ENCODE assay signal across 1 cellular context in the genomic region with DNA sequence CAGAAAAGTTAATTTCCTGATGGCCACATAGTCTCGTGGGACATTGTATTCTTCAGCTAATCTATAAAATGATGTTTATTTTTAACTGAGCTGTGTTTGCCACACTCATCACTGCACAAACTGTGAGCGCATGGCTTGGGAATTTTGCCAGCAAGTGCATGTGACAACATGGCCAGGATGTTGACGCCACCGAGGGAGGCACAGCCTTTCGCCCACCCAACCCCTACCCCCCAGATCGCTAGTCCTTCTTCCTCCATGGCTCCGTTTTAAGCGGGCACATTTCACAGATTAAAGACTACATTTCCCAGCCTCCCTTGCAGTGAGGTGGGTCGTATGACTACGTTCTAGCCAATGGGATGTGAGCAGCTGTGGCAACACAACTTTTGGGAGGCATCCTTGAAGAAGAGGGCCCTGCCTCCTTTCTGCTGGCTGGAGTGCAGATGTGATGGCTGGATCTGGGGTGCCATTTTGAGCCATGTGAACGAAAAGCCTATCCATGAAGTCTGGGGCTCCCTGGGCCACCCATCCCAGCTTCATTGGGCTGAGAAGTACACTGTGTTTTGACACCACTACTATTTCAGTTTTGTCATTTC.
TF ChIP-seq lines count a peak whose summit lies in the region.

No MANE protein-coding gene starts in this region.

TF ChIP-seq in SK-N-SH treated with all-trans-retinoic acid at 6 μM for 48 hours, 23 proteins besides CTCF, POLR2A, EP300 and RAD21 (continued from another document):
- TF ChIP-seq, protein P1, sequence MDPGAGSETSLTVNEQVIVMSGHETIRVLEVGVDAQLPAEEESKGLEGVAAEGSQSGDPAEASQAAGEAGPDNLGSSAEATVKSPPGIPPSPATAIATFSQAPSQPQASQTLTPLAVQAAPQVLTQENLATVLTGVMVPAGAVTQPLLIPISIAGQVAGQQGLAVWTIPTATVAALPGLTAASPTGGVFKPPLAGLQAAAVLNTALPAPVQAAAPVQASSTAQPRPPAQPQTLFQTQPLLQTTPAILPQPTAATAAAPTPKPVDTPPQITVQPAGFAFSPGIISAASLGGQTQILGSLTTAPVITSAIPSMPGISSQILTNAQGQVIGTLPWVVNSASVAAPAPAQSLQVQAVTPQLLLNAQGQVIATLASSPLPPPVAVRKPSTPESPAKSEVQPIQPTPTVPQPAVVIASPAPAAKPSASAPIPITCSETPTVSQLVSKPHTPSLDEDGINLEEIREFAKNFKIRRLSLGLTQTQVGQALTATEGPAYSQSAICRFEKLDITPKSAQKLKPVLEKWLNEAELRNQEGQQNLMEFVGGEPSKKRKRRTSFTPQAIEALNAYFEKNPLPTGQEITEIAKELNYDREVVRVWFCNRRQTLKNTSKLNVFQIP (CRISPR knock-in tag; IDR thresholded peaks at IDR 0.05; ENCODE audit: borderline replicate concordance, low read depth): no peak
- TF ChIP-seq SNAI2 (CRISPR knock-in tag; IDR thresholded peaks at IDR 0.05): no peak
- no peak for TF ChIP-seq RARB (CRISPR knock-in tag; IDR thresholded peaks at IDR 0.05)
- TF ChIP-seq TCF4 (CRISPR knock-in tag; IDR thresholded peaks at IDR 0.05; ENCODE audit: borderline replicate concordance): no peak
- TF ChIP-seq ARNTL (CRISPR knock-in tag; IDR thresholded peaks at IDR 0.05; ENCODE audit: borderline replicate concordance, low read depth): no peak
- no peak for TF ChIP-seq BACH2 (CRISPR knock-in tag; IDR thresholded peaks at IDR 0.05; ENCODE audit: borderline replicate concordance)
- no peak for TF ChIP-seq CSDC2 (CRISPR knock-in tag; IDR thresholded peaks at IDR 0.05)
- TF ChIP-seq ZNF8 (CRISPR knock-in tag; IDR thresholded peaks at IDR 0.05): no peak
- no peak for TF ChIP-seq OSR1 (CRISPR knock-in tag; IDR thresholded peaks at IDR 0.05)
- TF ChIP-seq, protein P2, sequence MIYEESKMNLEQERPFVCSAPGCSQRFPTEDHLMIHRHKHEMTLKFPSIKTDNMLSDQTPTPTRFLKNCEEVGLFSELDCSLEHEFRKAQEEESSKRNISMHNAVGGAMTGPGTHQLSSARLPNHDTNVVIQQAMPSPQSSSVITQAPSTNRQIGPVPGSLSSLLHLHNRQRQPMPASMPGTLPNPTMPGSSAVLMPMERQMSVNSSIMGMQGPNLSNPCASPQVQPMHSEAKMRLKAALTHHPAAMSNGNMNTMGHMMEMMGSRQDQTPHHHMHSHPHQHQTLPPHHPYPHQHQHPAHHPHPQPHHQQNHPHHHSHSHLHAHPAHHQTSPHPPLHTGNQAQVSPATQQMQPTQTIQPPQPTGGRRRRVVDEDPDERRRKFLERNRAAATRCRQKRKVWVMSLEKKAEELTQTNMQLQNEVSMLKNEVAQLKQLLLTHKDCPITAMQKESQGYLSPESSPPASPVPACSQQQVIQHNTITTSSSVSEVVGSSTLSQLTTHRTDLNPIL (CRISPR knock-in tag; IDR thresholded peaks at IDR 0.05; ENCODE audit: low read depth): no peak
- no peak for TF ChIP-seq ZNF70 (CRISPR knock-in tag; IDR thresholded peaks at IDR 0.05)
- TF ChIP-seq, protein P3, sequence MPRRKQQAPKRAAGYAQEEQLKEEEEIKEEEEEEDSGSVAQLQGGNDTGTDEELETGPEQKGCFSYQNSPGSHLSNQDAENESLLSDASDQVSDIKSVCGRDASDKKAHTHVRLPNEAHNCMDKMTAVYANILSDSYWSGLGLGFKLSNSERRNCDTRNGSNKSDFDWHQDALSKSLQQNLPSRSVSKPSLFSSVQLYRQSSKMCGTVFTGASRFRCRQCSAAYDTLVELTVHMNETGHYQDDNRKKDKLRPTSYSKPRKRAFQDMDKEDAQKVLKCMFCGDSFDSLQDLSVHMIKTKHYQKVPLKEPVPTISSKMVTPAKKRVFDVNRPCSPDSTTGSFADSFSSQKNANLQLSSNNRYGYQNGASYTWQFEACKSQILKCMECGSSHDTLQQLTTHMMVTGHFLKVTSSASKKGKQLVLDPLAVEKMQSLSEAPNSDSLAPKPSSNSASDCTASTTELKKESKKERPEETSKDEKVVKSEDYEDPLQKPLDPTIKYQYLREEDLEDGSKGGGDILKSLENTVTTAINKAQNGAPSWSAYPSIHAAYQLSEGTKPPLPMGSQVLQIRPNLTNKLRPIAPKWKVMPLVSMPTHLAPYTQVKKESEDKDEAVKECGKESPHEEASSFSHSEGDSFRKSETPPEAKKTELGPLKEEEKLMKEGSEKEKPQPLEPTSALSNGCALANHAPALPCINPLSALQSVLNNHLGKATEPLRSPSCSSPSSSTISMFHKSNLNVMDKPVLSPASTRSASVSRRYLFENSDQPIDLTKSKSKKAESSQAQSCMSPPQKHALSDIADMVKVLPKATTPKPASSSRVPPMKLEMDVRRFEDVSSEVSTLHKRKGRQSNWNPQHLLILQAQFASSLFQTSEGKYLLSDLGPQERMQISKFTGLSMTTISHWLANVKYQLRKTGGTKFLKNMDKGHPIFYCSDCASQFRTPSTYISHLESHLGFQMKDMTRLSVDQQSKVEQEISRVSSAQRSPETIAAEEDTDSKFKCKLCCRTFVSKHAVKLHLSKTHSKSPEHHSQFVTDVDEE (CRISPR knock-in tag; IDR thresholded peaks at IDR 0.05): no peak
- TF ChIP-seq, protein P4, sequence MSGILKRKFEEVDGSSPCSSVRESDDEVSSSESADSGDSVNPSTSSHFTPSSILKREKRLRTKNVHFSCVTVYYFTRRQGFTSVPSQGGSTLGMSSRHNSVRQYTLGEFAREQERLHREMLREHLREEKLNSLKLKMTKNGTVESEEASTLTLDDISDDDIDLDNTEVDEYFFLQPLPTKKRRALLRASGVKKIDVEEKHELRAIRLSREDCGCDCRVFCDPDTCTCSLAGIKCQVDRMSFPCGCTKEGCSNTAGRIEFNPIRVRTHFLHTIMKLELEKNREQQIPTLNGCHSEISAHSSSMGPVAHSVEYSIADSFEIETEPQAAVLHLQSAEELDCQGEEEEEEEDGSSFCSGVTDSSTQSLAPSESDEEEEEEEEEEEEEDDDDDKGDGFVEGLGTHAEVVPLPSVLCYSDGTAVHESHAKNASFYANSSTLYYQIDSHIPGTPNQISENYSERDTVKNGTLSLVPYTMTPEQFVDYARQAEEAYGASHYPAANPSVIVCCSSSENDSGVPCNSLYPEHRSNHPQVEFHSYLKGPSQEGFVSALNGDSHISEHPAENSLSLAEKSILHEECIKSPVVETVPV (CRISPR knock-in tag; IDR thresholded peaks at IDR 0.05): no peak
- TF ChIP-seq ZNF565 (CRISPR knock-in tag; conservative IDR thresholded peaks at IDR 0.05; ENCODE audit: low read depth): no peak
- TF ChIP-seq TOX (CRISPR knock-in tag; IDR thresholded peaks at IDR 0.05; ENCODE audit: borderline replicate concordance): no peak
